Comparison of ENCODE assay signal across 14 cellular contexts in the genomic region with DNA sequence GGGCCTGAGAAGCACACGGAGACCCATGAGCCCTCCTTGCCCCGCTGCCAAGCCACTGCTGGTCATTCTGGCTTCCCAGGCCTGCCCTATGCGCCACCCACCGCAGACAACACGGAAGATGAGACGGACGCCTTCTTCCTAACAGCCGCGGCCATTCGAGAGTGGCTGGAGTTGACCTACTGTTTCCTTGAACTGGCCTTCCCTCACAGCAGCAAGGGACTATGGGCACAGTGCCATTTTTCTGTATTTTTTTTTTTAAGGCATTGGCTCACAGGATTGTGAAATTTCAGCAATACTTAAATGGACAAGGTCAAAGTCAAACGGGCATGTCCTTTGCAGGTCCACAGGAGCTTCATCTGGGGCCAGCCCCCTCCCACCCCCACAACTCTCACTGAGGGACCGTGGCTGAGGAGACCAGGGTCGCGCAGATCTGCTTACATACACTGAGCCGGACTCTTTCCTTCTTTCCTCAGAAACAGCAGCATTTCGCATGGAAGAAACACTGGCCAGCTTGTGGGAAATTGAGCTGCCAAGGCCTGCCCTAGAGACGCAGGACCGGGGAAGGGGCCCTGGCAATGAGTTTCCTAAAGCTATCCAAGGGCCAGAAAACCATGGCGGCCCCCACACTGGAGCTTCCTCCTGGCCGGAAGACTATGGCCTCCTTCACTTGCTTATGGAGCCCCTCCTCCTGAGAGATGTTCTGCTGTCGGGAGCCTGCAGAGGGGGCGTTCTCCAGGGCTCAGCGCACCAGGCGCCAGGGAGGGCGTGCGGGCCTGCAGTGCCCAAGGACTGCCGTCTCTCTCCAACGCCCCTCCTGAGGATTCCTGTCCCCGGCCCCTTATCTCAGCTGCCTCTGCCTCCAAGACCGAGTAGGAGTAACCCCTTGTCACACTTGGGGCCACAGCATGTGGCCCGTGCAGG.
DNase-seq lines count a peak whose midpoint lies in the region; ATAC-seq, FAIRE-seq and TF ChIP-seq lines count a peak whose summit lies in the region.
"Had no signal": no experiment of that assay in that cellular context is flagged by ENCODE, and none has a peak within 500 bp of the region (broad histone marks: within the 10 kb centered on the region; RNA-seq: fewer than 3 reads in every experiment).

No MANE protein-coding gene starts in this region.

- no peak for TF ChIP-seq POLR2A in GM12878 (IDR thresholded peaks at IDR 0.05; ENCODE audit: low read depth, low read length)

- peak; percentile 25 for ATAC-seq in GM19351 (IDR thresholded peaks at IDR 0.05; ENCODE audit: unreplicated experiment)
- ATAC-seq in HG03442 (IDR thresholded peaks at IDR 0.05; ENCODE audit: unreplicated experiment), result peak; percentile 17
- ATAC-seq in GM12878, result peak; percentile 51
- ATAC-seq in HG02642 (IDR thresholded peaks at IDR 0.05; ENCODE audit: poor library complexity, unreplicated experiment), result no peak

- FAIRE-seq in GM12878 (lab: Jason Lieb, UNC), result no peak
- FAIRE-seq: frontal cortex, HTR-8/SVneo had no signal

- POLR2A ChIA-PET in GM12878 (lab: Charles Lee), result no interaction called here

- H2AFZ ChIP-seq in GM12878 (ENCODE audit: control insufficient read depth, low read depth, low read length), result no peak overlapping the region; the same call in 1 of the 2 replicates

- BruUV-seq in GM12878 (replicated peaks; lab: Mats Ljungman, UMichigan), result no TSS peak

- WGBS in GM12878 (ENCODE audit: insufficient coverage, insufficient replicate concordance, low lambda C conversion rate, missing lambda C conversion rate), result 62% methylated on average over 30 of the region's 31 CpGs

- H3K9me3 ChIP-seq in GM12878 (replicated peaks; ENCODE audit: control insufficient read depth, insufficient read depth, low read length), result no peaks in the 10 kb centered on the region
- H3K9me3 ChIP-seq: suprapubic skin had no signal

- no peak overlapping the region for H3K4me3 ChIP-seq in GM12878
- H3K4me3 ChIP-seq: suprapubic skin had no signal

- DNase-seq in GM12878 (ENCODE audit: low read depth, low spot score) (no peak), midbrain (lab: John Stamatoyannopoulos, UW) (peak; percentile 19), posterior cingulate gyrus (no peak), DMS79 treated with DMSO at 0.1 percent for 48 hours (lab: John Stamatoyannopoulos, UW) (no peak)
- DNase-seq: caudate nucleus, NCI-H1092 treated with DMSO at 0.1 percent for 48 hours, NCI-H2171, nucleus accumbens had no signal

- H3K79me2 ChIP-seq in GM12878 (ENCODE audit: control insufficient read depth, insufficient read depth, low read length), result no peaks in the 10 kb centered on the region

- RAD21 ChIA-PET in GM12878 (lab: Charles Lee; ENCODE audit: unreplicated experiment), result no interaction called here

- peaks cover 0 to 1% of the 10 kb centered on the region in 2 experiments; a peak in 1 of 4 replicates for H3K27me3 ChIP-seq in GM12878 (replicated peaks in 1 of 2; ENCODE audit: control insufficient read depth in 2 of 2, insufficient read depth in 2 of 2, low read length in 1 of 2)
- H3K27me3 ChIP-seq: suprapubic skin had no signal

- CTCF ChIA-PET in GM12878 (lab: Yijun Ruan, JAX), result no interaction called here

- no peak for TF ChIP-seq EP300 in GM12878 (IDR thresholded peaks at IDR 0.05; ENCODE audit: borderline replicate concordance in 1 of 2, control insufficient read depth in 1 of 2, low read depth in 2 of 2, low read length in 2 of 2)

- H3K27ac ChIP-seq in GM12878 (ENCODE audit: control insufficient read depth, insufficient read depth), result no peak overlapping the region
- H3K27ac ChIP-seq: suprapubic skin had no signal

- H3K4me1 ChIP-seq in GM12878 (ENCODE audit: control insufficient read depth, insufficient read depth, low read length), result peaks cover 6% of the 10 kb centered on the region
- H3K4me1 ChIP-seq: suprapubic skin had no signal

- no peaks in the 10 kb centered on the region for H4K20me1 ChIP-seq in GM12878 (ENCODE audit: control insufficient read depth, insufficient read depth)

- TF ChIP-seq CTCF in GM12878 (IDR thresholded peaks at IDR 0.05 in 2 of 3, conservative IDR thresholded peaks at IDR 0.05 in 1 of 3; ENCODE audit: control insufficient read depth in 2 of 3, extremely low read depth in 1 of 3, insufficient read depth in 1 of 3, low read depth in 3 of 3, low read length in 3 of 3), result no peak

- no peak for TF ChIP-seq RAD21 in GM12878 (IDR thresholded peaks at IDR 0.05; ENCODE audit: insufficient read depth, low read depth, low read length)

- no peaks in the 10 kb centered on the region for H3K36me3 ChIP-seq in GM12878 (ENCODE audit: control insufficient read depth in 2 of 2, insufficient read depth in 2 of 2, low read length in 1 of 2)
- H3K36me3 ChIP-seq: suprapubic skin had no signal

- H3K4me2 ChIP-seq in GM12878 (ENCODE audit: control insufficient read depth, insufficient read depth), result no peak overlapping the region

- in situ Hi-C loops in GM12878 (cut with MboI), result no loop called here

- intact Hi-C loops in GM12878 (cut with micrococcal nuclease; ENCODE audit: unreplicated experiment) (no loop called here), posterior cingulate gyrus (cut with DNase I) (no loop called here)

- H3K9ac ChIP-seq in GM12878 (ENCODE audit: control insufficient read depth, insufficient read depth, low read length), result no peak overlapping the region

- SMC1A ChIA-PET in GM12878 (lab: Charles Lee; ENCODE audit: uncharacterized antibody, unreplicated experiment), result no interaction called here

TF ChIP-seq in GM12878, 131 proteins besides CTCF, POLR2A, EP300 and RAD21 (continues in another document):
- TF ChIP-seq CREM (IDR thresholded peaks at IDR 0.05; ENCODE audit: low read depth), result no peak
- TF ChIP-seq GABPA (IDR thresholded peaks at IDR 0.05; ENCODE audit: low read depth), result no peak
- no peak for TF ChIP-seq HCFC1 (IDR thresholded peaks at IDR 0.05; ENCODE audit: low read length)
- TF ChIP-seq IKZF2 (IDR thresholded peaks at IDR 0.05), result no peak
- no peak for TF ChIP-seq CEBPB (IDR thresholded peaks at IDR 0.05; ENCODE audit: borderline replicate concordance in 1 of 2, low read depth in 2 of 2, low read length in 2 of 2)
- TF ChIP-seq, protein P1, sequence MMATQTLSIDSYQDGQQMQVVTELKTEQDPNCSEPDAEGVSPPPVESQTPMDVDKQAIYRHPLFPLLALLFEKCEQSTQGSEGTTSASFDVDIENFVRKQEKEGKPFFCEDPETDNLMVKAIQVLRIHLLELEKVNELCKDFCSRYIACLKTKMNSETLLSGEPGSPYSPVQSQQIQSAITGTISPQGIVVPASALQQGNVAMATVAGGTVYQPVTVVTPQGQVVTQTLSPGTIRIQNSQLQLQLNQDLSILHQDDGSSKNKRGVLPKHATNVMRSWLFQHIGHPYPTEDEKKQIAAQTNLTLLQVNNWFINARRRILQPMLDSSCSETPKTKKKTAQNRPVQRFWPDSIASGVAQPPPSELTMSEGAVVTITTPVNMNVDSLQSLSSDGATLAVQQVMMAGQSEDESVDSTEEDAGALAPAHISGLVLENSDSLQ (IDR thresholded peaks at IDR 0.05), result no peak
- TF ChIP-seq TCF12 (IDR thresholded peaks at IDR 0.05; ENCODE audit: low read depth, low read length), result no peak
- TF ChIP-seq, protein P2, sequence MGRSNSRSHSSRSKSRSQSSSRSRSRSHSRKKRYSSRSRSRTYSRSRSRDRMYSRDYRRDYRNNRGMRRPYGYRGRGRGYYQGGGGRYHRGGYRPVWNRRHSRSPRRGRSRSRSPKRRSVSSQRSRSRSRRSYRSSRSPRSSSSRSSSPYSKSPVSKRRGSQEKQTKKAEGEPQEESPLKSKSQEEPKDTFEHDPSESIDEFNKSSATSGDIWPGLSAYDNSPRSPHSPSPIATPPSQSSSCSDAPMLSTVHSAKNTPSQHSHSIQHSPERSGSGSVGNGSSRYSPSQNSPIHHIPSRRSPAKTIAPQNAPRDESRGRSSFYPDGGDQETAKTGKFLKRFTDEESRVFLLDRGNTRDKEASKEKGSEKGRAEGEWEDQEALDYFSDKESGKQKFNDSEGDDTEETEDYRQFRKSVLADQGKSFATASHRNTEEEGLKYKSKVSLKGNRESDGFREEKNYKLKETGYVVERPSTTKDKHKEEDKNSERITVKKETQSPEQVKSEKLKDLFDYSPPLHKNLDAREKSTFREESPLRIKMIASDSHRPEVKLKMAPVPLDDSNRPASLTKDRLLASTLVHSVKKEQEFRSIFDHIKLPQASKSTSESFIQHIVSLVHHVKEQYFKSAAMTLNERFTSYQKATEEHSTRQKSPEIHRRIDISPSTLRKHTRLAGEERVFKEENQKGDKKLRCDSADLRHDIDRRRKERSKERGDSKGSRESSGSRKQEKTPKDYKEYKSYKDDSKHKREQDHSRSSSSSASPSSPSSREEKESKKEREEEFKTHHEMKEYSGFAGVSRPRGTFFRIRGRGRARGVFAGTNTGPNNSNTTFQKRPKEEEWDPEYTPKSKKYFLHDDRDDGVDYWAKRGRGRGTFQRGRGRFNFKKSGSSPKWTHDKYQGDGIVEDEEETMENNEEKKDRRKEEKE (IDR thresholded peaks at IDR 0.05), result no peak
- TF ChIP-seq RUNX3 (IDR thresholded peaks at IDR 0.05; ENCODE audit: low read length), result no peak
- TF ChIP-seq, protein P3, sequence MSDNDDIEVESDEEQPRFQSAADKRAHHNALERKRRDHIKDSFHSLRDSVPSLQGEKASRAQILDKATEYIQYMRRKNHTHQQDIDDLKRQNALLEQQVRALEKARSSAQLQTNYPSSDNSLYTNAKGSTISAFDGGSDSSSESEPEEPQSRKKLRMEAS (IDR thresholded peaks at IDR 0.05; ENCODE audit: low read depth, low read length), result no peak
- no peak for TF ChIP-seq ZNF622 (IDR thresholded peaks at IDR 0.05)
- no peak for TF ChIP-seq STAT3 (IDR thresholded peaks at IDR 0.05; ENCODE audit: low read depth, low read length)
- TF ChIP-seq EGR1 (IDR thresholded peaks at IDR 0.05; ENCODE audit: borderline replicate concordance in 1 of 2, low read depth in 2 of 2, low read length in 2 of 2), result no peak
- no peak for TF ChIP-seq ATF7 (IDR thresholded peaks at IDR 0.05; ENCODE audit: low read depth)
- TF ChIP-seq NBN (IDR thresholded peaks at IDR 0.05), result no peak
- no peak for TF ChIP-seq HDAC2 (IDR thresholded peaks at IDR 0.05)
- no peak for TF ChIP-seq BCL11A (IDR thresholded peaks at IDR 0.05; ENCODE audit: low read depth, low read length)
